Comparison of ENCODE assay signal across 9 cellular contexts in genomic region chr11:9972917-9973504, GRCh38.
A peak's percentile ranks its signal among the peaks of the same experiment; 100 is the strongest.
DNase-seq lines count a peak whose midpoint lies in the region; ATAC-seq and TF ChIP-seq lines count a peak whose summit lies in the region.
"Had no signal": no experiment of that assay in that cellular context is flagged by ENCODE, and none has a peak within 500 bp of the region (broad histone marks: within the 10 kb centered on the region; RNA-seq: fewer than 3 reads in every experiment).

No MANE protein-coding gene starts in this region.

- no peaks in the 10 kb centered on the region for H3K27me3 ChIP-seq in Peyer's patch
- no peaks in the 10 kb centered on the region for H3K27me3 ChIP-seq in lung (ENCODE audit: control insufficient read depth, insufficient read depth)

- no peak overlapping the region for H3K4me3 Mint-ChIP-seq in activated CD8-positive, alpha-beta memory T cell treated with anti-CD3 and anti-CD28 coated beads, Interleukin-2, amount 10 ng/mL, durations not matched to agents 7 days and 5 days
- H3K4me3 Mint-ChIP-seq: stimulated activated naive CD8-positive, alpha-beta T cell treated with anti-CD3 and anti-CD28 coated beads, Interleukin-15, Interleukin-2, amounts not matched to agents 100 ng/mL and 50 ng/mL, for 24 hours had no signal

- H3K27ac ChIP-seq in Peyer's patch (no peak overlapping the region), lung (ENCODE audit: low read depth in 1 of 2, low read length in 1 of 2) (no peak overlapping the region)

- no peak overlapping the region for H3K27ac Mint-ChIP-seq in activated CD8-positive, alpha-beta memory T cell treated with anti-CD3 and anti-CD28 coated beads, Interleukin-2, amount 10 ng/mL, durations not matched to agents 7 days and 5 days
- H3K27ac Mint-ChIP-seq: stimulated activated naive CD8-positive, alpha-beta T cell treated with anti-CD3 and anti-CD28 coated beads, Interleukin-15, Interleukin-2, amounts not matched to agents 100 ng/mL and 50 ng/mL, for 24 hours had no signal

- no peak for TF ChIP-seq POLR2A in Peyer's patch (IDR thresholded peaks at IDR 0.05)

- peak; percentile 44 for DNase-seq in activated CD8-positive, alpha-beta memory T cell treated with anti-CD3 and anti-CD28 coated beads, Interleukin-2, amount 10 ng/mL, durations not matched to agents 7 days and 5 days
- DNase-seq in activated CD8-positive, alpha-beta memory T cell treated with anti-CD3 and anti-CD28 coated beads, Interleukin-2, amount 50 U/mL, for 48 hours, result no peak
- DNase-seq in Peyer's patch (peak in 1 of 3 donors; percentile 61), dedifferentiated amniotic fluid mesenchymal stem cell (ENCODE audit: extremely low spot score) (peak; percentile 59), lung (ENCODE audit: low spot score) (no peak), OCI-M2 (lab: John Stamatoyannopoulos, UW; ENCODE audit: unreplicated experiment) (no peak), T1000 (lab: John Stamatoyannopoulos, UW) (no peak)

- H3K36me3 Mint-ChIP-seq in activated CD8-positive, alpha-beta memory T cell treated with anti-CD3 and anti-CD28 coated beads, Interleukin-2, amount 10 ng/mL, durations not matched to agents 7 days and 5 days, result no peaks in the 10 kb centered on the region

- CTCF ChIA-PET in activated CD8-positive, alpha-beta memory T cell treated with anti-CD3 and anti-CD28 coated beads, Interleukin-2, amount 10 ng/mL, durations not matched to agents 7 days and 5 days (lab: Charles Lee), result interaction anchor here (0.7 to 4.5 kb wide), 22 partner anchors 10 to 360 kb away, joined by 3 to 44 read pairs (median 4); no protein-coding TSS in a partner anchor

- 28 to 43% methylated on average over 7 of the region's 7 CpGs for WGBS in lung, 2 donors

- H3K4me3 ChIP-seq in Peyer's patch (no peak overlapping the region), lung (no peak overlapping the region)

- H3K9me3 Mint-ChIP-seq in activated CD8-positive, alpha-beta memory T cell treated with anti-CD3 and anti-CD28 coated beads, Interleukin-2, amount 10 ng/mL, durations not matched to agents 7 days and 5 days (ENCODE audit: low read depth), result no peaks in the 10 kb centered on the region
- H3K9me3 Mint-ChIP-seq: stimulated activated naive CD8-positive, alpha-beta T cell treated with anti-CD3 and anti-CD28 coated beads, Interleukin-15, Interleukin-2, amounts not matched to agents 100 ng/mL and 50 ng/mL, for 24 hours had no signal

- H3K36me3 ChIP-seq in Peyer's patch (peaks cover 0 to 3% (median 0%) of the 10 kb centered on the region in 3 donors), lung (ENCODE audit: control insufficient read depth in 2 of 2, insufficient read depth in 2 of 2, low read length in 2 of 2) (no peaks in the 10 kb centered on the region)

- ATAC-seq in activated CD8-positive, alpha-beta memory T cell treated with anti-CD3 and anti-CD28 coated beads, Interleukin-2, amount 10 ng/mL, durations not matched to agents 7 days and 5 days, result peak; percentile 68
- peak; percentile 55 for ATAC-seq in HG03378 (IDR thresholded peaks at IDR 0.05; ENCODE audit: unreplicated experiment)
- ATAC-seq in lung (ENCODE audit: insufficient read depth, low FRiP score), result no peak

- H3K27me3 Mint-ChIP-seq in activated CD8-positive, alpha-beta memory T cell treated with anti-CD3 and anti-CD28 coated beads, Interleukin-2, amount 10 ng/mL, durations not matched to agents 7 days and 5 days, result no peaks in the 10 kb centered on the region
- H3K27me3 Mint-ChIP-seq: stimulated activated naive CD8-positive, alpha-beta T cell treated with anti-CD3 and anti-CD28 coated beads, Interleukin-15, Interleukin-2, amounts not matched to agents 100 ng/mL and 50 ng/mL, for 24 hours had no signal

- no peaks in the 10 kb centered on the region for H3K4me1 ChIP-seq in Peyer's patch
- peaks cover 0 to 5% of the 10 kb centered on the region in 2 donors for H3K4me1 ChIP-seq in lung (ENCODE audit: control insufficient read depth in 2 of 2, insufficient read depth in 2 of 2, low read length in 2 of 2)

- H3K4me1 Mint-ChIP-seq in activated CD8-positive, alpha-beta memory T cell treated with anti-CD3 and anti-CD28 coated beads, Interleukin-2, amount 10 ng/mL, durations not matched to agents 7 days and 5 days, result peaks cover 3% of the 10 kb centered on the region

- TF ChIP-seq CTCF in Peyer's patch (IDR thresholded peaks at IDR 0.05) (peak; percentile 26 to 71 (median 64)), lung (IDR thresholded peaks at IDR 0.05; ENCODE audit: control extremely low read depth, extremely low read depth) (peak; percentile 47)

- H3K9me3 ChIP-seq in Peyer's patch (no peaks in the 10 kb centered on the region), lung (ENCODE audit: control insufficient read depth in 2 of 2, insufficient read depth in 1 of 2, low read length in 1 of 2) (no peaks in the 10 kb centered on the region)

Comparison
In these comparisons a context has a peak if more than half of its experiments do, and no peak if none do; other contexts are left out.
1. DNase-seq: peak in activated CD8-positive, alpha-beta memory T cell treated with anti-CD3 and anti-CD28 coated beads, Interleukin-2, amount 10 ng/mL, durations not matched to agents 7 days and 5 days (single experiment) and dedifferentiated amniotic fluid mesenchymal stem cell (single experiment); none in activated CD8-positive, alpha-beta memory T cell treated with anti-CD3 and anti-CD28 coated beads, Interleukin-2, amount 50 U/mL, for 48 hours (single experiment), lung (single experiment), OCI-M2 (single experiment) and T1000 (single experiment).